In the genomic region with DNA sequence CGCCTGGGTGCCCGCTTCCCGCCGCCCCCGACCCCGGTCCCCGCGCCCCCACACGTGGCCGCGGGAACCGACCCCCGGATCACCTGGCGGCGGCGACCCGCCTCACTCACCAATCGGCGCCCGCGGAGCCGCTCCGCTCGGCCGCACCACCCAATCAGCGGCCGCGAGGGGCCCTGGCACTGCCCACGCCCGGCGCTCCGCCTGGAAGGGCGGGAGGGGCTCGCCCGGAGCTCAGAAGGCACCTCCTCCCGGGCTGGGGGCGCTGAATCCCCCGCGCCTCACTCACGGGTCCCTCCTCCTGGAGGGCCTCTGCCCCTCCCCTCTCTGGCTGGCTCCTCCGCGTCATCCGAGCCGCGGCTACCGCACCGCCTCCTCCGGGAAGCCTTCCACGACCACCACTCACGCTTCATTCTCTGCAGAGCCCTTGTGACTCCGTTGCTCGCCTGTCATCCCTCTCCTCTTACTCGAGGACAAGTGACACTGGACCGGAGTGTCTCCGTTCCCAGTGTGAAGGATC, we compare ENCODE assay signal across 2 cellular contexts.
TF ChIP-seq lines count a peak whose summit lies in the region.

No MANE protein-coding gene starts in this region.

TF ChIP-seq in A549, 52 proteins besides CTCF, POLR2A, EP300 and RAD21 (continued from another document):
- TF ChIP-seq, protein P1, sequence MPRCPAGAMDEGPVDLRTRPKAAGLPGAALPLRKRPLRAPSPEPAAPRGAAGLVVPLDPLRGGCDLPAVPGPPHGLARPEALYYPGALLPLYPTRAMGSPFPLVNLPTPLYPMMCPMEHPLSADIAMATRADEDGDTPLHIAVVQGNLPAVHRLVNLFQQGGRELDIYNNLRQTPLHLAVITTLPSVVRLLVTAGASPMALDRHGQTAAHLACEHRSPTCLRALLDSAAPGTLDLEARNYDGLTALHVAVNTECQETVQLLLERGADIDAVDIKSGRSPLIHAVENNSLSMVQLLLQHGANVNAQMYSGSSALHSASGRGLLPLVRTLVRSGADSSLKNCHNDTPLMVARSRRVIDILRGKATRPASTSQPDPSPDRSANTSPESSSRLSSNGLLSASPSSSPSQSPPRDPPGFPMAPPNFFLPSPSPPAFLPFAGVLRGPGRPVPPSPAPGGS (IDR thresholded peaks at IDR 0.05) = no peak
- no peak for TF ChIP-seq TP53 (CRISPR knock-in tag; IDR thresholded peaks at IDR 0.05)
- TF ChIP-seq JUN (IDR thresholded peaks at IDR 0.05) = peak in 1 of 2 experiments; percentile 29; a peak in 1 of 5 replicates
- TF ChIP-seq HEYL (CRISPR knock-in tag; IDR thresholded peaks at IDR 0.05) = no peak
- TF ChIP-seq RNF2 (IDR thresholded peaks at IDR 0.05; ENCODE audit: borderline replicate concordance, low read depth) = no peak
- 0 out of 2 replicates have a peak, but pooled peaks have one; percentile 16 for TF ChIP-seq TFCP2L1 (CRISPR knock-in tag; IDR thresholded peaks at IDR 0.05)
- no peak for TF ChIP-seq POLR2AphosphoS2 (conservative IDR thresholded peaks at IDR 0.05; ENCODE audit: low read length)
- TF ChIP-seq ZFP36 (IDR thresholded peaks at IDR 0.05; ENCODE audit: borderline replicate concordance, partially characterized antibody) = peak; percentile 99

TF ChIP-seq in SK-N-SH, 30 proteins besides CTCF, POLR2A, EP300 and RAD21:
- no peak for TF ChIP-seq REST (IDR thresholded peaks at IDR 0.05; ENCODE audit: low read depth, low read length)
- TF ChIP-seq, protein P2, sequence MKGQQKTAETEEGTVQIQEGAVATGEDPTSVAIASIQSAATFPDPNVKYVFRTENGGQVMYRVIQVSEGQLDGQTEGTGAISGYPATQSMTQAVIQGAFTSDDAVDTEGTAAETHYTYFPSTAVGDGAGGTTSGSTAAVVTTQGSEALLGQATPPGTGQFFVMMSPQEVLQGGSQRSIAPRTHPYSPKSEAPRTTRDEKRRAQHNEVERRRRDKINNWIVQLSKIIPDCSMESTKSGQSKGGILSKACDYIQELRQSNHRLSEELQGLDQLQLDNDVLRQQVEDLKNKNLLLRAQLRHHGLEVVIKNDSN (IDR thresholded peaks at IDR 0.05; ENCODE audit: borderline replicate concordance, low read depth) = 0 out of 2 replicates have a peak, but pooled peaks have one; percentile 33
- TF ChIP-seq MXI1 (IDR thresholded peaks at IDR 0.05; ENCODE audit: low read depth, low read length) = 0 out of 2 replicates have a peak, but pooled peaks have one; percentile 33
